In the genomic region with DNA sequence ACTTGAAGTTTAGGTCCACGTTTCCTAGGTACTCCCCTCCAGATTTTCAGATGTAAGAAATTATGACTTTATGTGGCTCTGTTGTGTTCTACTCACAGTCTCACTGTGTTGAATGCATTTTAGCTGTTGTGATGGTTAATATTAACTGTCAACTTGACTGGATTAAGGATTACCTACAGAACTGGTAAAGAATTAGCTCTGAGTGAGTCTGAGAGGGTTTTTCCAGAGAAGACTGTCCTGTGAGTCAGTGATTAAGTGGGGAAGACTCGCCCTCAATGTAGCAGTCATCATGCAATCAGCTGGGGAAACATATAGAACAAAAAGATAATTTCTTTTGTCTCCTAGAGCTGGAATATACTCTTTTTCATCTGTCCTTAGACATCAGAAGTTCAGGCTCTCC, we compare ENCODE assay signal across 14 cellular contexts.
DNase-seq lines count a peak whose midpoint lies in the region; FAIRE-seq and TF ChIP-seq lines count a peak whose summit lies in the region.
"Had no signal": no experiment of that assay in that cellular context is flagged by ENCODE, and none has a peak within 500 bp of the region (broad histone marks: within the 10 kb centered on the region; RNA-seq: fewer than 3 reads in every experiment).

No MANE protein-coding gene starts in this region.

- peaks cover 24% of the 10 kb centered on the region for H3K9me3 Mint-ChIP-seq in nephron

- H3K27me3 ChIP-seq in kidney epithelial cell (ENCODE audit: control insufficient read depth, insufficient read depth, low read length): no peaks in the 10 kb centered on the region

- H3K4me3 Mint-ChIP-seq in nephron: no peak overlapping the region
- H3K4me3 Mint-ChIP-seq: CD4-positive, alpha-beta T cell had no signal

- TF ChIP-seq CTCF in kidney epithelial cell (IDR thresholded peaks at IDR 0.05; ENCODE audit: insufficient read depth, low read length, poor library complexity, severe bottlenecking): no peak
- TF ChIP-seq CTCF in nephron (IDR thresholded peaks at IDR 0.05; ENCODE audit: unreplicated experiment in 3 of 3): no peak

- peak overlapping the region; percentile 78 to 89 (median 85) for H3K27ac Mint-ChIP-seq in nephron
- H3K27ac Mint-ChIP-seq: CD4-positive, alpha-beta T cell had no signal

- H3K4me3 ChIP-seq in kidney epithelial cell (ENCODE audit: low read depth, low read length): no peak overlapping the region

- DNase-seq in RCC 7860 (ENCODE audit: low spot score) (peak; percentile 59), kidney epithelial cell (ENCODE audit: low read depth) (peak; percentile 5), iPS-NIHi11 (ENCODE audit: low spot score) (no peak), NCI-H1092 treated with DMSO at 0.1 percent for 48 hours (lab: John Stamatoyannopoulos, UW) (no peak), COLO668 (lab: John Stamatoyannopoulos, UW; ENCODE audit: unreplicated experiment) (no peak)
- DNase-seq: AML-193; Calu3; CD4-positive, alpha-beta T cell; DMS79 treated with DMSO at 0.1 percent for 48 hours; GF-D8; GOT3; H7 had no signal

- no peaks in the 10 kb centered on the region for H3K36me3 Mint-ChIP-seq in nephron (ENCODE audit: low read depth)

- H3K36me3 ChIP-seq in kidney epithelial cell (ENCODE audit: control insufficient read depth, insufficient read depth, low read length): no peaks in the 10 kb centered on the region

- H3K4me1 Mint-ChIP-seq in nephron: no peaks in the 10 kb centered on the region

- peak; percentile 94 for FAIRE-seq in RCC 7860 (lab: Jason Lieb, UNC)
- FAIRE-seq: A204.1 had no signal

- H3K27me3 Mint-ChIP-seq in nephron (ENCODE audit: low read depth): no peaks in the 10 kb centered on the region
- H3K27me3 Mint-ChIP-seq: CD4-positive, alpha-beta T cell had no signal

Comparison
In these comparisons a context has a peak if more than half of its experiments do, and no peak if none do; other contexts are left out.
1. DNase-seq: peak in RCC 7860 (single experiment) and kidney epithelial cell (single experiment); none in iPS-NIHi11 (single experiment), NCI-H1092 treated with DMSO at 0.1 percent for 48 hours (single experiment) and COLO668 (single experiment).